Comparison of ENCODE assay signal across 18 cellular contexts in genomic region chr3:78349571-78349970, GRCh38.
DNase-seq lines count a peak whose midpoint lies in the region; ATAC-seq, FAIRE-seq and TF ChIP-seq lines count a peak whose summit lies in the region.
"Had no signal": no experiment of that assay in that cellular context is flagged by ENCODE, and none has a peak within 500 bp of the region (broad histone marks: within the 10 kb centered on the region; RNA-seq: fewer than 3 reads in every experiment).

No MANE protein-coding gene starts in this region.

- CTCF ChIA-PET in A549 (lab: Yijun Ruan, JAX): no interaction called here

- no peaks in the 10 kb centered on the region for H3K9me3 ChIP-seq in A549
- no peaks in the 10 kb centered on the region for H3K9me3 ChIP-seq in upper lobe of right lung
- H3K9me3 ChIP-seq in testis: no peaks in the 10 kb centered on the region
- H3K9me3 ChIP-seq: BLaER1 treated with 17β-estradiol and CSF1 and Interleukin-3, amounts not matched to agents 10 nM and 100 nM; HAP-1 had no signal

- H3K4me1 ChIP-seq in A549 (no peaks in the 10 kb centered on the region), upper lobe of right lung (no peaks in the 10 kb centered on the region), testis (no peaks in the 10 kb centered on the region)
- H3K4me1 ChIP-seq: BLaER1 treated with 17β-estradiol and CSF1 and Interleukin-3, amounts not matched to agents 10 nM and 100 nM had no signal

- POLR2A ChIA-PET in A549 (lab: Yijun Ruan, JAX): no interaction called here

- no peak overlapping the region for H3K4me2 ChIP-seq in A549
- H3K4me2 ChIP-seq: BLaER1 treated with 17β-estradiol and CSF1 and Interleukin-3, amounts not matched to agents 10 nM and 100 nM had no signal

- H3K36me3 Mint-ChIP-seq in progenitor cell of endocrine pancreas (ENCODE audit: insufficient read depth): peaks cover 3% of the 10 kb centered on the region
- H3K36me3 Mint-ChIP-seq: CD8-positive, alpha-beta T cell had no signal

- no peak for DNase-seq in A549 (ENCODE audit: low read depth in 1 of 2, low spot score in 1 of 2)
- DNase-seq in SK-N-DZ (ENCODE audit: low spot score): peak; percentile 5
- DNase-seq in fibroblast of peridontal ligament (ENCODE audit: extremely low read depth): peak; percentile 8
- no peak for DNase-seq in progenitor cell of endocrine pancreas (ENCODE audit: low spot score, unreplicated experiment)
- DNase-seq in upper lobe of right lung: no peak
- no peak for DNase-seq in testis
- no peak for DNase-seq in coronary artery (ENCODE audit: low spot score)
- DNase-seq: 8988T; Calu3; CD8-positive, alpha-beta T cell; DMS 273 treated with DMSO at 0.1 percent for 48 hours; DMS53 had no signal

- H3K27me3 ChIP-seq in upper lobe of right lung (no peaks in the 10 kb centered on the region), testis (no peaks in the 10 kb centered on the region)
- H3K27me3 ChIP-seq: BLaER1 treated with 17β-estradiol and CSF1 and Interleukin-3, amounts not matched to agents 10 nM and 100 nM had no signal

- no peaks in the 10 kb centered on the region for H3K27me3 Mint-ChIP-seq in progenitor cell of endocrine pancreas
- H3K27me3 Mint-ChIP-seq: B cell had no signal

- TF ChIP-seq EP300 in A549 (IDR thresholded peaks at IDR 0.05): no peak

- no peak for ATAC-seq in A549
- no peak for ATAC-seq in upper lobe of right lung
- ATAC-seq: CD8-positive, alpha-beta T cell had no signal

- no peak for FAIRE-seq in A549 (lab: Jason Lieb, UNC)
- FAIRE-seq: G401.6, GM12891, GM19239 had no signal

- peaks cover 29% of the 10 kb centered on the region for H3K4me1 Mint-ChIP-seq in progenitor cell of endocrine pancreas (ENCODE audit: low read depth)
- H3K4me1 Mint-ChIP-seq: B cell had no signal

- WGBS in A549 (ENCODE audit: missing lambda C conversion rate): 78% methylated on average over 2 of the region's 2 CpGs
- 57 to 98% methylated on average over 2 of the region's 2 CpGs for WGBS in testis, 2 donors

- TF ChIP-seq CTCF in A549 (IDR thresholded peaks at IDR 0.05) (no peak), progenitor cell of endocrine pancreas (IDR thresholded peaks at IDR 0.05; ENCODE audit: unreplicated experiment) (no peak), upper lobe of right lung (IDR thresholded peaks at IDR 0.05) (no peak), testis (IDR thresholded peaks at IDR 0.05) (no peak), coronary artery (IDR thresholded peaks at IDR 0.05) (no peak)

- H3K27ac Mint-ChIP-seq in progenitor cell of endocrine pancreas: peak overlapping the region; percentile 59
- H3K27ac Mint-ChIP-seq: B cell; CD8-positive, alpha-beta T cell had no signal

- TF ChIP-seq RAD21 in A549 (conservative IDR thresholded peaks at IDR 0.05 in 1 of 2, IDR thresholded peaks at IDR 0.05 in 1 of 2): no peak

- TF ChIP-seq POLR2A in A549 (IDR thresholded peaks at IDR 0.05; ENCODE audit: low read length) (no peak), testis (IDR thresholded peaks at IDR 0.05) (no peak)

- H3K4me3 Mint-ChIP-seq in progenitor cell of endocrine pancreas (ENCODE audit: low read depth): no peak overlapping the region
- H3K4me3 Mint-ChIP-seq: B cell; CD8-positive, alpha-beta T cell had no signal

- H3K9me3 Mint-ChIP-seq in progenitor cell of endocrine pancreas (ENCODE audit: low read depth): peaks cover 20% of the 10 kb centered on the region

- H3K27ac ChIP-seq in A549 (no peak overlapping the region), upper lobe of right lung (no peak overlapping the region), testis (no peak overlapping the region), coronary artery (no peak overlapping the region)
- H3K27ac ChIP-seq: BLaER1 treated with 17β-estradiol and CSF1 and Interleukin-3, amounts not matched to agents 10 nM and 100 nM had no signal

- H3K4me3 ChIP-seq in A549 (no peak overlapping the region), upper lobe of right lung (no peak overlapping the region), testis (no peak overlapping the region), coronary artery (no peak overlapping the region)
- H3K4me3 ChIP-seq: BLaER1 treated with 17β-estradiol and CSF1 and Interleukin-3, amounts not matched to agents 10 nM and 100 nM; HAP-1 had no signal

- H3K36me3 ChIP-seq in upper lobe of right lung (no peaks in the 10 kb centered on the region), testis (ENCODE audit: low read depth, missing control alignments) (no peaks in the 10 kb centered on the region)
- H3K36me3 ChIP-seq: BLaER1 treated with 17β-estradiol and CSF1 and Interleukin-3, amounts not matched to agents 10 nM and 100 nM; HAP-1 had no signal

- intact Hi-C loops in upper lobe of right lung (cut with DNase I): no loop called here
- intact Hi-C loops in testis (cut with DNase I; ENCODE audit: low total_unique reads): no loop called here

TF ChIP-seq in A549, 52 proteins besides CTCF, POLR2A, EP300 and RAD21:
- TF ChIP-seq MAFK (IDR thresholded peaks at IDR 0.05; ENCODE audit: partially characterized antibody): peak; percentile 80
- TF ChIP-seq FOSB (CRISPR knock-in tag; IDR thresholded peaks at IDR 0.05): no peak
TF ChIP-seq in A549: peak in this region for 1.

Comparison
In these comparisons a context has a peak if more than half of its experiments do, and no peak if none do; other contexts are left out.
1. DNase-seq: peak in SK-N-DZ (single experiment) and fibroblast of peridontal ligament (single experiment); none in A549 (0 of 2), progenitor cell of endocrine pancreas (single experiment), upper lobe of right lung (single experiment), testis (single experiment) and coronary artery (single experiment).